8 cellular contexts compared by ENCODE assay signal in the genomic region with DNA sequence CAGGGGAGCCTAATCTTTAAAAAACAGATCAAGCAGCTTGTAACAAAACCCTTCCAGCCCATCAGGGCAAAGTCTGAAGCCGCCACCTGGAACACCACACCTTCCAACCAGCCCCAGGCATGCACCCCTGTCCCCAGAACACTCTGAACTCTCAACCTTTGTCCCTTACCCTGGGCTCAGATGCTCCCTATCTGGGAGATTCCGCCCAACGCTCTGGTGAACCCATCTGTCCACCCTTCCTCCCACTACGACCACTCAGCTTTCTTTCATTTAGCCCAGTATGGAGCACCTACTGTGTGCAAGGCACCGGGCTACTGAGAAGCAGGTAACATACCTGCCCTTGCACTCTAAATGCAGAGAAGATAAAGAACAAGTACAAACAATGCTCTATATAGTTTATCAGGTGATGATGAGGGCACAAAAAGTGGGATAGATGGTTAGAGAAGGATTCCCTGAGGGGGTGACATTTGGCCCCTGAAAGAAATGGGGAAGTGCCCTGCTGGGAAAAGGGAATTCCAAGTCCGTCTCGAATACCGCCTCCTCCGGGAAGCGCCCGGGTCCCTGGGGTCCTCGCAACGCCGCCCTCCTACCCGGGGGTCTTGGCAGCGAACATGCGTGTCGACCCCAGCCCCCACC. TPM values are rescaled to one million over a fixed set of nuclear protein-coding genes. Genes with fewer than 3 reads are reported as not detected.
DNase-seq lines count a peak whose midpoint lies in the region; ATAC-seq and TF ChIP-seq lines count a peak whose summit lies in the region.

No MANE protein-coding gene starts in this region.

- ATAC-seq in GM21619 (IDR thresholded peaks at IDR 0.05; ENCODE audit: unreplicated experiment) (no peak), GM19023 (IDR thresholded peaks at IDR 0.05; ENCODE audit: unreplicated experiment) (no peak)

- H3K36me3 Mint-ChIP-seq in CD4-positive, alpha-beta memory T cell: peaks cover 0 to 6% of the 10 kb centered on the region in 2 donors
- no peaks in the 10 kb centered on the region for H3K36me3 Mint-ChIP-seq in neural crest cell (ENCODE audit: low read depth)

- no peaks in the 10 kb centered on the region for H3K27me3 ChIP-seq in CD4-positive, alpha-beta memory T cell (ENCODE audit: insufficient read depth, low read length)
- H3K27me3 ChIP-seq in effector memory CD4-positive, alpha-beta T cell (replicated peaks; ENCODE audit: control insufficient read depth, insufficient read depth, low read length, poor library complexity, severe bottlenecking): no peaks in the 10 kb centered on the region

- H3K27ac ChIP-seq in CD4-positive, alpha-beta memory T cell (ENCODE audit: low read depth, low read length): peak overlapping the region; percentile 53
- H3K27ac ChIP-seq in effector memory CD4-positive, alpha-beta T cell (ENCODE audit: insufficient read depth, low read length, poor library complexity, severe bottlenecking): peak overlapping the region; percentile 0

- peaks cover 19 to 43% (median 29%) of the 10 kb centered on the region in 4 donors for H3K4me1 Mint-ChIP-seq in CD4-positive, alpha-beta memory T cell
- H3K4me1 Mint-ChIP-seq in neural crest cell: peaks cover 16% of the 10 kb centered on the region

- intact Hi-C loops in CD4-positive, alpha-beta memory T cell (cut with micrococcal nuclease): loop anchor here (1.0 kb wide), 1 partner anchor 344 kb away; no protein-coding TSS in a partner anchor

- H3K36me3 ChIP-seq in CD4-positive, alpha-beta memory T cell (ENCODE audit: insufficient read depth, low read length): no peaks in the 10 kb centered on the region
- no peaks in the 10 kb centered on the region for H3K36me3 ChIP-seq in effector memory CD4-positive, alpha-beta T cell (ENCODE audit: control insufficient read depth, insufficient read depth, low read length)

- DNase-seq in CD4-positive, alpha-beta memory T cell: no peak
- DNase-seq in LNCaP clone FGC (ENCODE audit: low read depth) (no peak), neural crest cell (ENCODE audit: low read depth, low spot score) (no peak), RPMI8226 (no peak), NCI-H446 treated with DMSO at 0.1 percent for 48 hours (lab: John Stamatoyannopoulos, UW) (no peak)
- no peak for DNase-seq in effector memory CD4-positive, alpha-beta T cell

- CTCF ChIA-PET in CD4-positive, alpha-beta memory T cell (lab: Charles Lee; ENCODE audit: partially characterized antibody): no interaction called here

- H3K9me3 Mint-ChIP-seq in CD4-positive, alpha-beta memory T cell: no peaks in the 10 kb centered on the region
- H3K9me3 Mint-ChIP-seq in neural crest cell: no peaks in the 10 kb centered on the region

- H3K4me1 ChIP-seq in CD4-positive, alpha-beta memory T cell (ENCODE audit: insufficient read depth, low read length): peaks cover 26% of the 10 kb centered on the region
- peaks cover 12% of the 10 kb centered on the region for H3K4me1 ChIP-seq in effector memory CD4-positive, alpha-beta T cell (ENCODE audit: control insufficient read depth, insufficient read depth, low read length, poor library complexity, severe bottlenecking)

- peak overlapping the region; percentile 24 to 72 for H3K4me3 ChIP-seq in CD4-positive, alpha-beta memory T cell (ENCODE audit: low read length in 2 of 2)
- H3K4me3 ChIP-seq in LNCaP clone FGC (ENCODE audit: low read depth, low read length): peak overlapping the region; percentile 89
- H3K4me3 ChIP-seq in effector memory CD4-positive, alpha-beta T cell (ENCODE audit: insufficient read depth, low read depth, low read length, poor library complexity, severe bottlenecking): peak overlapping the region; percentile 83

- H3K9me3 ChIP-seq in CD4-positive, alpha-beta memory T cell (ENCODE audit: control insufficient read depth in 1 of 2, low read length in 2 of 2): no peaks in the 10 kb centered on the region
- H3K9me3 ChIP-seq in effector memory CD4-positive, alpha-beta T cell (ENCODE audit: control insufficient read depth, low read length): no peaks in the 10 kb centered on the region

- POLR2A ChIA-PET in CD4-positive, alpha-beta memory T cell (lab: Charles Lee; ENCODE audit: partially characterized antibody): interaction anchor here (0.8 to 2.2 kb wide), 4 partner anchors 90 to 940 kb away, joined by 3 to 8 read pairs (median 4); a partner anchor contains a TSS

- H3K27me3 Mint-ChIP-seq in CD4-positive, alpha-beta memory T cell: no peaks in the 10 kb centered on the region
- H3K27me3 Mint-ChIP-seq in neural crest cell (ENCODE audit: low read depth): peaks cover 4% of the 10 kb centered on the region

- no peak for TF ChIP-seq CTCF in LNCaP clone FGC (IDR thresholded peaks at IDR 0.05; ENCODE audit: control insufficient read depth, extremely low read depth, insufficient read depth)
- no peak for TF ChIP-seq CTCF in neural crest cell (conservative IDR thresholded peaks at IDR 0.05)

- peak overlapping the region; percentile 78 to 92 (median 84) for H3K4me3 Mint-ChIP-seq in CD4-positive, alpha-beta memory T cell
- H3K4me3 Mint-ChIP-seq in neural crest cell: peak overlapping the region; percentile 90

- peak overlapping the region; percentile 1 to 95 (median 90) for H3K27ac Mint-ChIP-seq in CD4-positive, alpha-beta memory T cell
- H3K27ac Mint-ChIP-seq in neural crest cell (ENCODE audit: unreplicated experiment): no peak overlapping the region

RNA-seq across cellular contexts. Expression of a gene that starts 0.6 kb away (rescaled TPM):
- 10 to 100 TPM; 27.6 to 35.1 TPM for total RNA-seq in CD4-positive, alpha-beta memory T cell
- polyA plus RNA-seq in CD4-positive, alpha-beta memory T cell: 100 to 1,000 TPM; 121 to 213 TPM
- total RNA-seq in neural crest cell: 39.0 and 43.7 TPM in 2 replicates
